In genomic region chr7:132207782-132208181, GRCh38 we compare ENCODE assay signal across 1 cellular context.
TF ChIP-seq lines count a peak whose summit lies in the region.

No MANE protein-coding gene starts in this region.

TF ChIP-seq in H1, 55 proteins besides CTCF, POLR2A, EP300 and RAD21:
- TF ChIP-seq KDM1A (IDR thresholded peaks at IDR 0.05; ENCODE audit: borderline replicate concordance, low read length) (0 out of 2 replicates have a peak, but pooled peaks have one; percentile 17), YY1 (IDR thresholded peaks at IDR 0.05; ENCODE audit: low read depth, low read length) (no peak)
